Comparison of ENCODE assay signal across 1 cellular context in genomic region chr9:128008171-128008570, GRCh38.
TF ChIP-seq lines count a peak whose summit lies in the region.

No MANE protein-coding gene starts in this region.

TF ChIP-seq in HEK293, 187 proteins besides CTCF, POLR2A, EP300 and RAD21 (continued from another document):
- TF ChIP-seq ZNF610 (tag by site-specific recombination; IDR thresholded peaks at IDR 0.05; ENCODE audit: borderline replicate concordance), result no peak
- peak; percentile 33 for TF ChIP-seq SETDB1 (IDR thresholded peaks at IDR 0.05; ENCODE audit: insufficient read length, low read length)
- TF ChIP-seq ZNF837 (tag by site-specific recombination; IDR thresholded peaks at IDR 0.05), result no peak
- no peak for TF ChIP-seq ZNF16 (tag by site-specific recombination; IDR thresholded peaks at IDR 0.05; ENCODE audit: low read depth)
- TF ChIP-seq ZBTB44 (tag by site-specific recombination; IDR thresholded peaks at IDR 0.05), result no peak
- TF ChIP-seq OSR2 (tag by site-specific recombination; IDR thresholded peaks at IDR 0.05), result no peak
